ENCODE assay signal across 10 cellular contexts in genomic region chr17:57935833-57936807, GRCh38. TPM values are rescaled to one million over a fixed set of nuclear protein-coding genes. Genes with fewer than 3 reads are reported as not detected.
DNase-seq lines count a peak whose midpoint lies in the region; FAIRE-seq and TF ChIP-seq lines count a peak whose summit lies in the region.
"Had no signal": no experiment of that assay in that cellular context is flagged by ENCODE, and none has a peak within 500 bp of the region (broad histone marks: within the 10 kb centered on the region; RNA-seq: fewer than 3 reads in every experiment).

No MANE protein-coding gene starts in this region.

- dilution Hi-C loops in endothelial cell of umbilical vein (cut with MboI; ENCODE audit: extremely low pct_ligation_motif_present, low sequenced_read_pairs) = no loop called here

- FAIRE-seq in A204.1 (lab: Jason Lieb, UNC) (peak; percentile 93), endothelial cell of umbilical vein (lab: Jason Lieb, UNC) (peak; percentile 38)

- TF ChIP-seq POLR2A in endothelial cell of umbilical vein (IDR thresholded peaks at IDR 0.05; ENCODE audit: low read depth, low read length) = no peak

- no peaks in the 10 kb centered on the region for H3K36me3 ChIP-seq in endothelial cell of umbilical vein (ENCODE audit: control insufficient read depth in 2 of 2, extremely low read depth in 1 of 2, insufficient read depth in 2 of 2, low read length in 2 of 2)
- no peaks in the 10 kb centered on the region for H3K36me3 ChIP-seq in muscle layer of colon (ENCODE audit: insufficient read depth, low read length)

- peaks cover 20% of the 10 kb centered on the region for H3K4me1 ChIP-seq in endothelial cell of umbilical vein (ENCODE audit: control insufficient read depth, extremely low read depth, insufficient read depth, low read length)
- peaks cover 84% of the 10 kb centered on the region for H3K4me1 ChIP-seq in muscle layer of colon (ENCODE audit: insufficient read depth, low read length)

- peaks cover 19% of the 10 kb centered on the region for H3K27me3 Mint-ChIP-seq in activated T-helper 1 cell treated with anti-CD3 and anti-CD28 coated beads, Interleukin-12 subunit alpha, Interleukin-12 subunit beta, Interleukin-2, Interleukin-4 antibody, amounts not matched to agents 30 ng/mL and 10 ng/mL and 1 ng/mL, durations not matched to agents 14 hours and 24 hours and 36 hours (ENCODE audit: insufficient read depth)
- H3K27me3 Mint-ChIP-seq in activated naive CD4-positive, alpha-beta T cell treated with anti-CD3 and anti-CD28 coated beads for 36 hours (ENCODE audit: low read depth) = peaks cover 3% of the 10 kb centered on the region

- H3K9me3 ChIP-seq in endothelial cell of umbilical vein (replicated peaks; ENCODE audit: control insufficient read depth, insufficient read depth, low read length) (no peaks in the 10 kb centered on the region), muscle layer of colon (ENCODE audit: low read length) (no peaks in the 10 kb centered on the region)

- H2AFZ ChIP-seq in endothelial cell of umbilical vein (ENCODE audit: low read depth, low read length) = no peak overlapping the region

- DNase-seq in NCI-H82 (lab: John Stamatoyannopoulos, UW) (peak; percentile 92), endothelial cell of umbilical vein (ENCODE audit: low read depth, low spot score) (no peak), HEK293T (ENCODE audit: extremely low spot score) (no peak), DMS 273 treated with DMSO at 0.1 percent for 48 hours (lab: John Stamatoyannopoulos, UW) (no peak)
- DNase-seq in activated T-helper 1 cell treated with anti-CD3 and anti-CD28 coated beads, Interleukin-12 subunit alpha, Interleukin-12 subunit beta, Interleukin-2, Interleukin-4 antibody, amounts not matched to agents 30 ng/mL and 10 ng/mL and 1 ng/mL, durations not matched to agents 14 hours and 24 hours and 36 hours (ENCODE audit: low spot score) = no peak
- DNase-seq in activated naive CD4-positive, alpha-beta T cell treated with anti-CD3 and anti-CD28 coated beads for 36 hours = no peak
- DNase-seq: activated naive CD8-positive, alpha-beta T cell treated with anti-CD3 and anti-CD28 coated beads for 36 hours had no signal

- H3K4me3 ChIP-seq in endothelial cell of umbilical vein (replicated peaks in 1 of 3; ENCODE audit: insufficient read depth in 1 of 3, low read depth in 1 of 3, low read length in 3 of 3) = no peak overlapping the region
- peak overlapping the region in 1 of 2 donors; percentile 59 for H3K4me3 ChIP-seq in muscle layer of colon (ENCODE audit: low read depth in 1 of 2, low read length in 2 of 2)

- POLR2A ChIA-PET in endothelial cell of umbilical vein (lab: Charles Lee) (interaction anchor here (1.4 to 1.7 kb wide), 2 partner anchors 11 to 18 kb away, joined by 4 read pairs; no protein-coding TSS in a partner anchor), HEK293T (lab: Yijun Ruan, JAX) (interaction anchor here (1.8 kb wide), 1 partner anchor 18 kb away, joined by 6 read pairs; no protein-coding TSS in a partner anchor)

- H3K9me3 Mint-ChIP-seq in activated T-helper 1 cell treated with anti-CD3 and anti-CD28 coated beads, Interleukin-12 subunit alpha, Interleukin-12 subunit beta, Interleukin-2, Interleukin-4 antibody, amounts not matched to agents 30 ng/mL and 10 ng/mL and 1 ng/mL, durations not matched to agents 14 hours and 24 hours and 36 hours = no peaks in the 10 kb centered on the region
- no peaks in the 10 kb centered on the region for H3K9me3 Mint-ChIP-seq in activated naive CD4-positive, alpha-beta T cell treated with anti-CD3 and anti-CD28 coated beads for 36 hours
- H3K9me3 Mint-ChIP-seq: activated naive CD8-positive, alpha-beta T cell treated with anti-CD3 and anti-CD28 coated beads for 36 hours; IgD-negative memory B cell had no signal

- H3K36me3 Mint-ChIP-seq in activated T-helper 1 cell treated with anti-CD3 and anti-CD28 coated beads, Interleukin-12 subunit alpha, Interleukin-12 subunit beta, Interleukin-2, Interleukin-4 antibody, amounts not matched to agents 30 ng/mL and 10 ng/mL and 1 ng/mL, durations not matched to agents 14 hours and 24 hours and 36 hours (ENCODE audit: low read depth) = no peaks in the 10 kb centered on the region
- no peaks in the 10 kb centered on the region for H3K36me3 Mint-ChIP-seq in activated naive CD4-positive, alpha-beta T cell treated with anti-CD3 and anti-CD28 coated beads for 36 hours (ENCODE audit: low read depth)
- H3K36me3 Mint-ChIP-seq: activated naive CD8-positive, alpha-beta T cell treated with anti-CD3 and anti-CD28 coated beads for 36 hours; IgD-negative memory B cell had no signal

- H4K20me1 ChIP-seq in endothelial cell of umbilical vein (replicated peaks; ENCODE audit: control insufficient read depth, extremely low read depth, insufficient read depth, low read length) = no peaks in the 10 kb centered on the region

- intact Hi-C loops in endothelial cell of umbilical vein (cut with micrococcal nuclease) = no loop called here
- intact Hi-C loops in activated T-helper 1 cell treated with anti-CD3 and anti-CD28 coated beads, Interleukin-12 subunit alpha, Interleukin-12 subunit beta, Interleukin-2, Interleukin-4 antibody, amounts not matched to agents 30 ng/mL and 10 ng/mL and 1 ng/mL, durations not matched to agents 14 hours and 24 hours and 36 hours (cut with micrococcal nuclease) = no loop called here
- intact Hi-C loops in activated naive CD4-positive, alpha-beta T cell treated with anti-CD3 and anti-CD28 coated beads for 36 hours (cut with micrococcal nuclease) = no loop called here

- peaks cover 17% of the 10 kb centered on the region for H3K4me1 Mint-ChIP-seq in activated T-helper 1 cell treated with anti-CD3 and anti-CD28 coated beads, Interleukin-12 subunit alpha, Interleukin-12 subunit beta, Interleukin-2, Interleukin-4 antibody, amounts not matched to agents 30 ng/mL and 10 ng/mL and 1 ng/mL, durations not matched to agents 14 hours and 24 hours and 36 hours (ENCODE audit: low read depth)
- H3K4me1 Mint-ChIP-seq in activated naive CD4-positive, alpha-beta T cell treated with anti-CD3 and anti-CD28 coated beads for 36 hours (ENCODE audit: low read depth) = peaks cover 13% of the 10 kb centered on the region

- CTCF ChIA-PET in endothelial cell of umbilical vein (lab: Charles Lee) (interaction anchor here (1.0 to 2.2 kb wide), 7 partner anchors 8 to 64 kb away, joined by 3 to 14 read pairs (median 6); partner anchors contain the start of gene CUEDC1), HEK293T (lab: Yijun Ruan, JAX) (interaction anchor here (1.0 kb wide), 1 partner anchor 16 kb away, joined by 5 read pairs; no protein-coding TSS in a partner anchor)
- CTCF ChIA-PET in activated naive CD4-positive, alpha-beta T cell treated with anti-CD3 and anti-CD28 coated beads for 36 hours (lab: Charles Lee) = interaction anchor here (0.9 kb wide), 1 partner anchor 20 kb away, joined by 3 read pairs; no protein-coding TSS in a partner anchor

- H3K9me1 ChIP-seq in endothelial cell of umbilical vein (replicated peaks; ENCODE audit: control insufficient read depth, extremely low read depth, insufficient read depth, low read length) = no peaks in the 10 kb centered on the region

- H3K4me2 ChIP-seq in endothelial cell of umbilical vein (ENCODE audit: insufficient read depth, low read length) = no peak overlapping the region

- H3K27ac Mint-ChIP-seq in activated T-helper 1 cell treated with anti-CD3 and anti-CD28 coated beads, Interleukin-12 subunit alpha, Interleukin-12 subunit beta, Interleukin-2, Interleukin-4 antibody, amounts not matched to agents 30 ng/mL and 10 ng/mL and 1 ng/mL, durations not matched to agents 14 hours and 24 hours and 36 hours = no peak overlapping the region
- no peak overlapping the region for H3K27ac Mint-ChIP-seq in activated naive CD4-positive, alpha-beta T cell treated with anti-CD3 and anti-CD28 coated beads for 36 hours
- H3K27ac Mint-ChIP-seq: activated naive CD8-positive, alpha-beta T cell treated with anti-CD3 and anti-CD28 coated beads for 36 hours; IgD-negative memory B cell had no signal

- H3K27me3 ChIP-seq in endothelial cell of umbilical vein (ENCODE audit: control insufficient read depth in 2 of 2, insufficient read depth in 2 of 2, low read length in 2 of 2) (no peaks in the 10 kb centered on the region), muscle layer of colon (ENCODE audit: control insufficient read depth in 1 of 2, insufficient read depth in 2 of 2, low read length in 2 of 2) (no peaks in the 10 kb centered on the region)

- H3K9ac ChIP-seq in endothelial cell of umbilical vein (replicated peaks; ENCODE audit: extremely low read depth, insufficient read depth, low read length) (peak overlapping the region; percentile 0), muscle layer of colon (ENCODE audit: low read length) (peak overlapping the region; percentile 83)

- no TSS peak for BruUV-seq in endothelial cell of umbilical vein (replicated peaks; lab: Mats Ljungman, UMichigan)

- no peak overlapping the region for H3K4me3 Mint-ChIP-seq in activated T-helper 1 cell treated with anti-CD3 and anti-CD28 coated beads, Interleukin-12 subunit alpha, Interleukin-12 subunit beta, Interleukin-2, Interleukin-4 antibody, amounts not matched to agents 30 ng/mL and 10 ng/mL and 1 ng/mL, durations not matched to agents 14 hours and 24 hours and 36 hours
- H3K4me3 Mint-ChIP-seq in activated naive CD4-positive, alpha-beta T cell treated with anti-CD3 and anti-CD28 coated beads for 36 hours = no peak overlapping the region
- H3K4me3 Mint-ChIP-seq: activated naive CD8-positive, alpha-beta T cell treated with anti-CD3 and anti-CD28 coated beads for 36 hours; IgD-negative memory B cell had no signal

- TF ChIP-seq CTCF in endothelial cell of umbilical vein (IDR thresholded peaks at IDR 0.05; ENCODE audit: extremely low read depth in 1 of 2, insufficient read depth in 1 of 2, low read depth in 1 of 2, low read length in 2 of 2) = no peak

- no peaks in the 10 kb centered on the region for H3K79me2 ChIP-seq in endothelial cell of umbilical vein (ENCODE audit: control insufficient read depth, insufficient read depth, low read length)

- H3K27ac ChIP-seq in endothelial cell of umbilical vein (ENCODE audit: insufficient read depth, low read depth, low read length) (peak overlapping the region; percentile 9), muscle layer of colon (ENCODE audit: low read depth, low read length) (peak overlapping the region; percentile 88)

RNA-seq across cellular contexts. Expression of gene CUEDC1, which starts 19.1 kb away (rescaled TPM):
- 27.7 and 28.5 TPM in 2 replicates for total RNA-seq in endothelial cell of umbilical vein
- 15.8 and 16.5 TPM in 2 replicates for polyA plus RNA-seq in endothelial cell of umbilical vein
- polyA plus RNA-seq in endothelial cell of umbilical vein (2011; cell fraction: cytosol; rRNA removed) = 17.2 and 18.8 TPM in 2 replicates
- 47.0 and 57.2 TPM in 2 replicates for polyA plus RNA-seq in endothelial cell of umbilical vein (2011; cell fraction: nucleus; rRNA removed)
- 17.5 and 21.4 TPM in 2 replicates for polyA plus RNA-seq in endothelial cell of umbilical vein (2012)
- 13.2 and 16.3 TPM in 2 replicates for polyA minus RNA-seq in endothelial cell of umbilical vein
- 1.1 TPM for polyA minus RNA-seq in endothelial cell of umbilical vein (2011; cell fraction: cytosol; rRNA and poly(A)+ RNA removed)
- 11.7 and 18.9 TPM in 2 replicates for polyA minus RNA-seq in endothelial cell of umbilical vein (2011; cell fraction: nucleus; rRNA and poly(A)+ RNA removed)
- total RNA-seq in activated T-helper 1 cell treated with anti-CD3 and anti-CD28 coated beads, Interleukin-12 subunit alpha, Interleukin-12 subunit beta, Interleukin-2, Interleukin-4 antibody, amounts not matched to agents 30 ng/mL and 10 ng/mL and 1 ng/mL, durations not matched to agents 14 hours and 24 hours and 36 hours = 0.37 TPM in 1 of 2 replicates, not detected in the other
- total RNA-seq in activated naive CD4-positive, alpha-beta T cell treated with anti-CD3 and anti-CD28 coated beads for 36 hours = under 1 TPM; 0.47 to 0.69 TPM
- polyA plus RNA-seq: IgD-negative memory B cell had no signal

RNA-seq across cellular contexts. Expression of gene VEZF1, which starts 51.9 kb away (rescaled TPM):
- total RNA-seq in endothelial cell of umbilical vein = 58.2 and 59.0 TPM in 2 replicates
- 26.9 and 27.8 TPM in 2 replicates for polyA plus RNA-seq in endothelial cell of umbilical vein
- 27.0 and 28.4 TPM in 2 replicates for polyA plus RNA-seq in endothelial cell of umbilical vein (2011; cell fraction: cytosol; rRNA removed)
- polyA plus RNA-seq in endothelial cell of umbilical vein (2011; cell fraction: nucleus; rRNA removed) = 31.4 and 38.2 TPM in 2 replicates
- 37.4 and 43.1 TPM in 2 replicates for polyA plus RNA-seq in endothelial cell of umbilical vein (2012)
- polyA minus RNA-seq in endothelial cell of umbilical vein = 57.0 and 59.8 TPM in 2 replicates
- polyA minus RNA-seq in endothelial cell of umbilical vein (2011; cell fraction: cytosol; rRNA and poly(A)+ RNA removed) = 31.0 TPM
- 30.9 and 35.3 TPM in 2 replicates for polyA minus RNA-seq in endothelial cell of umbilical vein (2011; cell fraction: nucleus; rRNA and poly(A)+ RNA removed)
- total RNA-seq in activated T-helper 1 cell treated with anti-CD3 and anti-CD28 coated beads, Interleukin-12 subunit alpha, Interleukin-12 subunit beta, Interleukin-2, Interleukin-4 antibody, amounts not matched to agents 30 ng/mL and 10 ng/mL and 1 ng/mL, durations not matched to agents 14 hours and 24 hours and 36 hours = 37.7 and 41.2 TPM in 2 replicates
- 10 to 100 TPM; 21.7 to 22.0 TPM for total RNA-seq in activated naive CD4-positive, alpha-beta T cell treated with anti-CD3 and anti-CD28 coated beads for 36 hours

Comparison
In these comparisons a context has a peak if more than half of its experiments do, and no peak if none do; other contexts are left out.
1. RNA of gene CUEDC1, which starts 19.1 kb away (total RNA-seq): 27.7 to 28.5 TPM in endothelial cell of umbilical vein; 0.47 to 0.69 TPM in activated naive CD4-positive, alpha-beta T cell treated with anti-CD3 and anti-CD28 coated beads for 36 hours and 0.37 TPM in activated T-helper 1 cell treated with anti-CD3 and anti-CD28 coated beads, Interleukin-12 subunit alpha, Interleukin-12 subunit beta, Interleukin-2, Interleukin-4 antibody, amounts not matched to agents 30 ng/mL and 10 ng/mL and 1 ng/mL, durations not matched to agents 14 hours and 24 hours and 36 hours; every median in the first group is over 10 times any median in the second.